In genomic region chr1:213376862-213377372, GRCh38 we compare ENCODE assay signal across 1 cellular context.
A peak's percentile ranks its signal among the peaks of the same experiment; 100 is the strongest.
TF ChIP-seq lines count a peak whose summit lies in the region.

No MANE protein-coding gene starts in this region.

TF ChIP-seq in HepG2, 621 proteins besides CTCF, POLR2A, EP300 and RAD21 (continued from another document):
- TF ChIP-seq ZBTB40 (IDR thresholded peaks at IDR 0.05) (no peak), ZBTB40 (CRISPR knock-in tag; IDR thresholded peaks at IDR 0.05) (no peak), ZBTB14 (CRISPR knock-in tag; IDR thresholded peaks at IDR 0.05) (no peak), MLX (CRISPR knock-in tag; IDR thresholded peaks at IDR 0.05) (0 out of 2 replicates have a peak, but pooled peaks have one; percentile 13), RARA (CRISPR knock-in tag; IDR thresholded peaks at IDR 0.05) (peak; percentile 75), FLYWCH1 (CRISPR knock-in tag; IDR thresholded peaks at IDR 0.05) (no peak), THAP9 (CRISPR knock-in tag; IDR thresholded peaks at IDR 0.05; ENCODE audit: borderline replicate concordance) (no peak), ZNF496 (CRISPR knock-in tag; IDR thresholded peaks at IDR 0.05; ENCODE audit: insufficient replicate concordance) (no peak), ZNF773 (CRISPR knock-in tag; IDR thresholded peaks at IDR 0.05; ENCODE audit: borderline replicate concordance) (no peak), ZNF577 (CRISPR knock-in tag; IDR thresholded peaks at IDR 0.05; ENCODE audit: borderline replicate concordance, low read depth) (no peak), ZNF839 (CRISPR knock-in tag; IDR thresholded peaks at IDR 0.05; ENCODE audit: borderline replicate concordance) (no peak), TEAD3 (CRISPR knock-in tag; optimal IDR thresholded peaks at IDR 0.05; ENCODE audit: borderline replicate concordance) (peak; percentile 84), GFI1 (CRISPR knock-in tag; IDR thresholded peaks at IDR 0.05; ENCODE audit: borderline replicate concordance) (peak; percentile 66; the same call in 1 of the 2 replicates), ZSCAN30 (CRISPR knock-in tag; IDR thresholded peaks at IDR 0.05) (no peak), ZNF232 (CRISPR knock-in tag; IDR thresholded peaks at IDR 0.05; ENCODE audit: borderline replicate concordance) (no peak), MAZ (IDR thresholded peaks at IDR 0.05; ENCODE audit: borderline replicate concordance, low read depth, low read length) (no peak), MAZ (CRISPR knock-in tag; IDR thresholded peaks at IDR 0.05; ENCODE audit: low read depth) (no peak), PCBP1 (IDR thresholded peaks at IDR 0.05; ENCODE audit: borderline replicate concordance, low read depth, low read length) (no peak), ZBTB42 (CRISPR knock-in tag; IDR thresholded peaks at IDR 0.05) (0 out of 2 replicates have a peak, but pooled peaks have one; percentile 32), NR1H2 (CRISPR knock-in tag; IDR thresholded peaks at IDR 0.05; ENCODE audit: borderline replicate concordance, low read depth) (no peak), CHD2 (IDR thresholded peaks at IDR 0.05; ENCODE audit: low read depth, low read length) (no peak), ERF (CRISPR knock-in tag; IDR thresholded peaks at IDR 0.05) (peak; percentile 56), TCF12 (IDR thresholded peaks at IDR 0.05) (no peak), TCF12 (CRISPR knock-in tag; IDR thresholded peaks at IDR 0.05) (no peak), ZNF234 (CRISPR knock-in tag; conservative IDR thresholded peaks at IDR 0.05) (no peak), GATAD2A (CRISPR knock-in tag; IDR thresholded peaks at IDR 0.05) (peak; percentile 71), ZNF121 (CRISPR knock-in tag; IDR thresholded peaks at IDR 0.05) (no peak), ZNF530 (CRISPR knock-in tag; IDR thresholded peaks at IDR 0.05; ENCODE audit: low read depth) (no peak), ZNF251 (CRISPR knock-in tag; IDR thresholded peaks at IDR 0.05) (no peak), GPN1 (CRISPR knock-in tag; IDR thresholded peaks at IDR 0.05; ENCODE audit: borderline replicate concordance) (no peak), ZNF780A (CRISPR knock-in tag; IDR thresholded peaks at IDR 0.05) (no peak), THAP7 (CRISPR knock-in tag; IDR thresholded peaks at IDR 0.05) (no peak), KAT8 (CRISPR knock-in tag; IDR thresholded peaks at IDR 0.05) (peak; percentile 58; the same call in 1 of the 2 replicates), KDM5A (IDR thresholded peaks at IDR 0.05; ENCODE audit: borderline replicate concordance, low read length) (no peak)
- TF ChIP-seq, protein P1, sequence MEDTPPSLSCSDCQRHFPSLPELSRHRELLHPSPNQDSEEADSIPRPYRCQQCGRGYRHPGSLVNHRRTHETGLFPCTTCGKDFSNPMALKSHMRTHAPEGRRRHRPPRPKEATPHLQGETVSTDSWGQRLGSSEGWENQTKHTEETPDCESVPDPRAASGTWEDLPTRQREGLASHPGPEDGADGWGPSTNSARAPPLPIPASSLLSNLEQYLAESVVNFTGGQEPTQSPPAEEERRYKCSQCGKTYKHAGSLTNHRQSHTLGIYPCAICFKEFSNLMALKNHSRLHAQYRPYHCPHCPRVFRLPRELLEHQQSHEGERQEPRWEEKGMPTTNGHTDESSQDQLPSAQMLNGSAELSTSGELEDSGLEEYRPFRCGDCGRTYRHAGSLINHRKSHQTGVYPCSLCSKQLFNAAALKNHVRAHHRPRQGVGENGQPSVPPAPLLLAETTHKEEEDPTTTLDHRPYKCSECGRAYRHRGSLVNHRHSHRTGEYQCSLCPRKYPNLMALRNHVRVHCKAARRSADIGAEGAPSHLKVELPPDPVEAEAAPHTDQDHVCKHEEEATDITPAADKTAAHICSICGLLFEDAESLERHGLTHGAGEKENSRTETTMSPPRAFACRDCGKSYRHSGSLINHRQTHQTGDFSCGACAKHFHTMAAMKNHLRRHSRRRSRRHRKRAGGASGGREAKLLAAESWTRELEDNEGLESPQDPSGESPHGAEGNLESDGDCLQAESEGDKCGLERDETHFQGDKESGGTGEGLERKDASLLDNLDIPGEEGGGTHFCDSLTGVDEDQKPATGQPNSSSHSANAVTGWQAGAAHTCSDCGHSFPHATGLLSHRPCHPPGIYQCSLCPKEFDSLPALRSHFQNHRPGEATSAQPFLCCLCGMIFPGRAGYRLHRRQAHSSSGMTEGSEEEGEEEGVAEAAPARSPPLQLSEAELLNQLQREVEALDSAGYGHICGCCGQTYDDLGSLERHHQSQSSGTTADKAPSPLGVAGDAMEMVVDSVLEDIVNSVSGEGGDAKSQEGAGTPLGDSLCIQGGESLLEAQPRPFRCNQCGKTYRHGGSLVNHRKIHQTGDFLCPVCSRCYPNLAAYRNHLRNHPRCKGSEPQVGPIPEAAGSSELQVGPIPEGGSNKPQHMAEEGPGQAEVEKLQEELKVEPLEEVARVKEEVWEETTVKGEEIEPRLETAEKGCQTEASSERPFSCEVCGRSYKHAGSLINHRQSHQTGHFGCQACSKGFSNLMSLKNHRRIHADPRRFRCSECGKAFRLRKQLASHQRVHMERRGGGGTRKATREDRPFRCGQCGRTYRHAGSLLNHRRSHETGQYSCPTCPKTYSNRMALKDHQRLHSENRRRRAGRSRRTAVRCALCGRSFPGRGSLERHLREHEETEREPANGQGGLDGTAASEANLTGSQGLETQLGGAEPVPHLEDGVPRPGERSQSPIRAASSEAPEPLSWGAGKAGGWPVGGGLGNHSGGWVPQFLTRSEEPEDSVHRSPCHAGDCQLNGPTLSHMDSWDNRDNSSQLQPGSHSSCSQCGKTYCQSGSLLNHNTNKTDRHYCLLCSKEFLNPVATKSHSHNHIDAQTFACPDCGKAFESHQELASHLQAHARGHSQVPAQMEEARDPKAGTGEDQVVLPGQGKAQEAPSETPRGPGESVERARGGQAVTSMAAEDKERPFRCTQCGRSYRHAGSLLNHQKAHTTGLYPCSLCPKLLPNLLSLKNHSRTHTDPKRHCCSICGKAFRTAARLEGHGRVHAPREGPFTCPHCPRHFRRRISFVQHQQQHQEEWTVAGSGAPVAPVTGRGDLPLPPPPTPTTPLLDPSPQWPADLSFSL (CRISPR knock-in tag; IDR thresholded peaks at IDR 0.05): no peak
- TF ChIP-seq, protein P2, sequence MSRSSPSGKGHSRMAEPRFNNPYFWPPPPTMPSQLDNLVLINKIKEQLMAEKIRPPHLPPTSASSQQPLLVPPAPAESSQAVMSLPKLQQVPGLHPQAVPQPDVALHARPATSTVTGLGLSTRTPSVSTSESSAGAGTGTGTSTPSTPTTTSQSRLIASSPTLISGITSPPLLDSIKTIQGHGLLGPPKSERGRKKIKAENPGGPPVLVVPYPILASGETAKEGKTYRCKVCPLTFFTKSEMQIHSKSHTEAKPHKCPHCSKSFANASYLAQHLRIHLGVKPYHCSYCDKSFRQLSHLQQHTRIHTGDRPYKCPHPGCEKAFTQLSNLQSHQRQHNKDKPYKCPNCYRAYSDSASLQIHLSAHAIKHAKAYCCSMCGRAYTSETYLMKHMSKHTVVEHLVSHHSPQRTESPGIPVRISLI (CRISPR knock-in tag; IDR thresholded peaks at IDR 0.05; ENCODE audit: borderline replicate concordance): no peak
